8 cellular contexts compared by ENCODE assay signal in the genomic region with DNA sequence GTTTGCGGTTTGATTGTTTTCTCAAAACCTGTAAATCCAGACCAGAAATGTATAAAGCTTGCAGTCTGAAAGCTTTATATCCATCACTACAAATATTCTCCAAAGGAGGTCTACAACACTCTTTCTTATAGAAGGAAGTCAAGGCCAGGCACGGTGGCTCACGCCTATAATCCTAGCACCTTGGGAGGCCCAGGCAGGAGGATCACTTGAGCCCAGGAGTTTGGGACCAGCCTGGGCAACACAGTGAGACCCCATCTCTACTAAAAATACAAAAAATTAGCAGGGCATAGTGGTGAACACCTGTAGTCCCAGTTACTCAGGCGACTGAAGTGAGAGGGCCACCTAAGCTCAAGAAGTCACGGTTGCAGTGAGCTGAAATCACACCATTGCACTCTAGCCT. TPM values are rescaled to one million over a fixed set of nuclear protein-coding genes. Genes with fewer than 3 reads are reported as not detected.
"Had no signal": no experiment of that assay in that cellular context is flagged by ENCODE, and none has a peak within 500 bp of the region (broad histone marks: within the 10 kb centered on the region; RNA-seq: fewer than 3 reads in every experiment).

No MANE protein-coding gene starts in this region.

RNA-seq across cellular contexts. Expression of a gene that starts 8.9 kb away (rescaled TPM):
- total RNA-seq: activated naive CD4-positive, alpha-beta T cell treated with anti-CD3 and anti-CD28 coated beads for 36 hours; activated naive CD4-positive, alpha-beta T cell treated with anti-CD3 and anti-CD28 coated beads, Interleukin-2, amount 50 U/mL, for 72 hours; activated naive CD8-positive, alpha-beta T cell treated with anti-CD3 and anti-CD28 coated beads for 36 hours; activated naive CD8-positive, alpha-beta T cell treated with anti-CD3 and anti-CD28 coated beads, Interleukin-2, amount 10 ng/mL, durations not matched to agents 7 days and 5 days; activated T-cell treated with anti-CD3 and anti-CD28 coated beads, Interleukin-2, amount 50 U/mL, for 72 hours; activated T-helper 1 cell treated with anti-CD3 and anti-CD28 coated beads, Interleukin-12 subunit alpha, Interleukin-12 subunit beta, Interleukin-2, Interleukin-4 antibody, amounts not matched to agents 30 ng/mL and 10 ng/mL and 1 ng/mL, durations not matched to agents 14 hours and 24 hours and 36 hours; activated T-helper 17 cell treated with anti-CD3 and anti-CD28 coated beads, Interleukin-2, amount 50 U/mL, for 72 hours; activated T-helper 2 cell treated with anti-CD3 and anti-CD28 coated beads, Interferon-gamma antibody, Interleukin-2, Interleukin-4, amounts not matched to agents 10 μg/mL and 5 μg/mL and 100 μg/mL, durations not matched to agents 14 hours and 24 hours and 36 hours had no signal
